ENCODE assay signal across 21 cellular contexts in genomic region chr2:233089851-233090250, GRCh38. TPM values are rescaled to one million over a fixed set of nuclear protein-coding genes. Genes with fewer than 3 reads are reported as not detected.
"Had no signal": no experiment of that assay in that cellular context is flagged by ENCODE, and none has a peak within 500 bp of the region (broad histone marks: within the 10 kb centered on the region; RNA-seq: fewer than 3 reads in every experiment).

No MANE protein-coding gene starts in this region.

- H3K9me3 Mint-ChIP-seq: activated naive CD8-positive, alpha-beta T cell treated with anti-CD3 and anti-CD28 coated beads for 36 hours; stimulated activated naive CD8-positive, alpha-beta T cell treated with anti-CD3 and anti-CD28 coated beads, Interleukin-15, Interleukin-2, amounts not matched to agents 100 ng/mL and 50 ng/mL, for 24 hours had no signal

- DNase-seq: activated CD4-positive, alpha-beta T cell treated with anti-CD3 and anti-CD28 coated beads, Interleukin-2, amount 50 U/mL, for 1 hour; activated gamma-delta T cell; activated naive CD8-positive, alpha-beta T cell treated with anti-CD3 and anti-CD28 coated beads for 36 hours; amygdala; central memory CD4-positive, alpha-beta T cell; effector memory CD4-positive, alpha-beta T cell; foreskin melanocyte; left cardiac atrium; lower lobe of right lung; naive thymus-derived CD4-positive, alpha-beta T cell; right cardiac atrium; stimulated activated CD4-positive, alpha-beta T cell treated with anti-CD3 and anti-CD28 coated beads, Interleukin-4, amount 100 ng/mL, for 4 hours; stimulated activated CD8-positive, alpha-beta memory T cell treated with anti-CD3 and anti-CD28 coated beads, Interleukin-4, amount 100 ng/mL, for 48 hours; upper lobe of left lung had no signal

- H3K27ac Mint-ChIP-seq: activated naive CD8-positive, alpha-beta T cell treated with anti-CD3 and anti-CD28 coated beads for 36 hours; brain had no signal

- H3K4me3 Mint-ChIP-seq: activated naive CD8-positive, alpha-beta T cell treated with anti-CD3 and anti-CD28 coated beads for 36 hours; brain; naive thymus-derived CD4-positive, alpha-beta T cell; stimulated activated naive CD8-positive, alpha-beta T cell treated with anti-CD3 and anti-CD28 coated beads, Interleukin-15, Interleukin-2, amounts not matched to agents 100 ng/mL and 50 ng/mL, for 24 hours had no signal

- H3K4me3 ChIP-seq: lower lobe of right lung, smooth muscle cell, upper lobe of left lung had no signal

- H3K9me3 ChIP-seq: lower lobe of right lung, upper lobe of left lung had no signal

- H3K27me3 Mint-ChIP-seq: activated naive CD8-positive, alpha-beta T cell treated with anti-CD3 and anti-CD28 coated beads for 36 hours; naive thymus-derived CD4-positive, alpha-beta T cell; stimulated activated naive CD8-positive, alpha-beta T cell treated with anti-CD3 and anti-CD28 coated beads, Interleukin-15, Interleukin-2, amounts not matched to agents 100 ng/mL and 50 ng/mL, for 24 hours had no signal

- H3K4me2 ChIP-seq: smooth muscle cell had no signal

- H3K27ac ChIP-seq: epithelial cell of prostate, lower lobe of right lung had no signal

- H3K36me3 ChIP-seq: lower lobe of right lung, upper lobe of left lung had no signal

- H3K36me3 Mint-ChIP-seq: brain had no signal

- ATAC-seq: activated CD4-positive, CD25-positive, alpha-beta regulatory T cell treated with anti-CD3 and anti-CD28 coated beads, Interleukin-2, amount 50 U/mL, for 24 hours; left cardiac atrium; lower lobe of right lung; naive thymus-derived CD4-positive, alpha-beta T cell; right cardiac atrium had no signal

- H3K27me3 ChIP-seq: upper lobe of left lung had no signal

RNA-seq across cellular contexts. Expression of gene NEU2, which starts 57.4 kb away (rescaled TPM):
- total RNA-seq: activated naive CD8-positive, alpha-beta T cell treated with anti-CD3 and anti-CD28 coated beads for 36 hours; fibroblast of lung; left cardiac atrium; lower lobe of right lung; naive thymus-derived CD4-positive, alpha-beta T cell; right cardiac atrium; temporal lobe; upper lobe of left lung had no signal
- polyA plus RNA-seq: fibroblast of lung; naive thymus-derived CD4-positive, alpha-beta T cell; right cardiac atrium; smooth muscle cell had no signal
